ENCODE assay signal across 8 cellular contexts in genomic region chr1:248807067-248807737, GRCh38. TPM values are rescaled to one million over a fixed set of nuclear protein-coding genes. Genes with fewer than 3 reads are reported as not detected.
A peak's percentile ranks its signal among the peaks of the same experiment; 100 is the strongest.
DNase-seq lines count a peak whose midpoint lies in the region; ATAC-seq, FAIRE-seq and TF ChIP-seq lines count a peak whose summit lies in the region.

No MANE protein-coding gene starts in this region.

- DNase-seq in ELR (ENCODE audit: low read depth) (peak; percentile 57), HuH-7 (ENCODE audit: low spot score) (peak; percentile 62), T follicular helper cell (ENCODE audit: low read depth) (peak; percentile 40), brain microvascular endothelial cell (no peak), kidney (no peak), NCI-H187 treated with DMSO at 0.1 percent for 48 hours (lab: John Stamatoyannopoulos, UW) (no peak)
- DNase-seq in stimulated activated CD4-positive, alpha-beta T cell treated with anti-CD3 and anti-CD28 coated beads, Interleukin-4, amount 100 ng/mL, for 4 hours = peak; percentile 34 to 53

- in situ Hi-C loops in brain microvascular endothelial cell (cut with HindIII; ENCODE audit: low pct_ligation_motif_present, low sequenced_read_pairs) = no loop called here

- no peaks in the 10 kb centered on the region for H3K27me3 ChIP-seq in brain microvascular endothelial cell (replicated peaks)

- H3K4me3 ChIP-seq in brain microvascular endothelial cell (ENCODE audit: low read depth, low read length) (no peak overlapping the region), kidney (ENCODE audit: low read length in 2 of 2) (no peak overlapping the region)

- H3K36me3 ChIP-seq in brain microvascular endothelial cell (replicated peaks) (peaks cover 4% of the 10 kb centered on the region), kidney (ENCODE audit: control insufficient read depth in 1 of 2, insufficient read depth in 2 of 2, low read length in 2 of 2) (peaks cover 0 to under 1% of the 10 kb centered on the region in 2 donors)

- TF ChIP-seq CTCF in brain microvascular endothelial cell (IDR thresholded peaks at IDR 0.05; ENCODE audit: low read depth, low read length, missing control alignments) (peak; percentile 80), kidney (IDR thresholded peaks at IDR 0.05; ENCODE audit: borderline replicate concordance, extremely low read depth, insufficient read depth) (peak; percentile 97)

- no peak overlapping the region for H3K27ac ChIP-seq in brain microvascular endothelial cell
- peak overlapping the region in 1 of 2 donors; percentile 16 for H3K27ac ChIP-seq in kidney (ENCODE audit: low read depth in 2 of 2, low read length in 2 of 2)

- FAIRE-seq in kidney (lab: Jason Lieb, UNC) = no peak

- ATAC-seq in GM21423 (IDR thresholded peaks at IDR 0.05; ENCODE audit: unreplicated experiment) = peak; percentile 43

- no peaks in the 10 kb centered on the region for H3K9me3 ChIP-seq in kidney (ENCODE audit: control insufficient read depth in 1 of 2, low read length in 2 of 2)

- intact Hi-C loops in kidney (cut with DNase I) = no loop called here

- peak overlapping the region in 1 of 2 donors; percentile 1 for H3K9ac ChIP-seq in kidney (ENCODE audit: low read length in 2 of 2)

- H3K4me1 ChIP-seq in kidney (ENCODE audit: control insufficient read depth in 1 of 2, insufficient read depth in 1 of 2, low read depth in 1 of 2, low read length in 2 of 2) = peaks cover 28% of the 10 kb centered on the region in 2 donors

RNA-seq across cellular contexts. Expression of gene SH3BP5L, which starts 18.5 kb away (rescaled TPM):
- 24.9 TPM for total RNA-seq in kidney
- polyA plus RNA-seq in kidney (ENCODE audit: insufficient read depth, low read depth, low replicate concordance) = 16.6 TPM

RNA-seq across cellular contexts. Expression of gene ZNF672, which starts 30.8 kb away (rescaled TPM):
- 28.6 TPM for total RNA-seq in kidney
- 25.0 TPM for polyA plus RNA-seq in kidney (ENCODE audit: insufficient read depth, low read depth, low replicate concordance)

RNA-seq across cellular contexts. Expression of gene LYPD8, which starts 51.6 kb away (rescaled TPM):
- 3.2 TPM for total RNA-seq in kidney
- 0.92 TPM for polyA plus RNA-seq in kidney (ENCODE audit: insufficient read depth, low read depth, low replicate concordance)

RNA-seq across cellular contexts. Expression of gene ZNF692, which starts 51.7 kb away (rescaled TPM):
- total RNA-seq in kidney = 29.6 TPM
- polyA plus RNA-seq in kidney (ENCODE audit: insufficient read depth, low read depth, low replicate concordance) = 34.4 TPM

Comparison
In these comparisons a context has a peak if more than half of its experiments do, and no peak if none do; other contexts are left out.
1. DNase-seq: peak in ELR (single experiment), HuH-7 (single experiment), T follicular helper cell (single experiment) and stimulated activated CD4-positive, alpha-beta T cell treated with anti-CD3 and anti-CD28 coated beads, Interleukin-4, amount 100 ng/mL, for 4 hours (2 of 2); none in brain microvascular endothelial cell (single experiment), kidney (single experiment) and NCI-H187 treated with DMSO at 0.1 percent for 48 hours (single experiment).